Comparison of ENCODE assay signal across 10 cellular contexts in genomic region chr3:30626443-30627181, GRCh38. TPM values are rescaled to one million over a fixed set of nuclear protein-coding genes. Genes with fewer than 3 reads are reported as not detected.
DNase-seq lines count a peak whose midpoint lies in the region; ATAC-seq, FAIRE-seq and TF ChIP-seq lines count a peak whose summit lies in the region.
"Had no signal": no experiment of that assay in that cellular context is flagged by ENCODE, and none has a peak within 500 bp of the region (broad histone marks: within the 10 kb centered on the region; RNA-seq: fewer than 3 reads in every experiment).

No MANE protein-coding gene starts in this region.

- TF ChIP-seq POLR2A in GM12892 (IDR thresholded peaks at IDR 0.05; ENCODE audit: low read depth, low read length): no peak

- H3K36me3 Mint-ChIP-seq in CD4-positive, alpha-beta T cell (ENCODE audit: low read depth): peaks cover 88% of the 10 kb centered on the region
- peaks cover 45% of the 10 kb centered on the region for H3K36me3 Mint-ChIP-seq in effector memory CD8-positive, alpha-beta T cell (ENCODE audit: insufficient read depth)

- H3K9me3 ChIP-seq in CD4-positive, alpha-beta T cell (ENCODE audit: control insufficient read depth, low read length): no peaks in the 10 kb centered on the region
- H3K9me3 ChIP-seq in PC-9 (ENCODE audit: insufficient read depth, low read depth): no peaks in the 10 kb centered on the region

- peaks cover 98% of the 10 kb centered on the region for H3K4me1 Mint-ChIP-seq in CD4-positive, alpha-beta T cell (ENCODE audit: low read depth)
- H3K4me1 Mint-ChIP-seq in effector memory CD8-positive, alpha-beta T cell (ENCODE audit: low read depth in 2 of 2): peaks cover 57 to 76% of the 10 kb centered on the region in 2 donors

- BruUV-seq in PC-9 (replicated peaks; lab: Mats Ljungman, UMichigan): no TSS peak

- peak overlapping the region; percentile 57 for H3K27ac ChIP-seq in CD4-positive, alpha-beta T cell (ENCODE audit: low read depth, low read length)
- H3K27ac ChIP-seq in PC-9: peak overlapping the region; percentile 77

- H3K4me2 ChIP-seq in PC-9: peak overlapping the region; percentile 42

- H2AFZ ChIP-seq in PC-9: no peak overlapping the region

- no peak for ATAC-seq in CD4-positive, alpha-beta T cell (ENCODE audit: poor library complexity)
- no peak for ATAC-seq in effector memory CD8-positive, alpha-beta T cell (replicated peaks)
- peak; percentile 13 for ATAC-seq in omental fat pad (ENCODE audit: low FRiP score)
- no peak for ATAC-seq in GM19351 (IDR thresholded peaks at IDR 0.05; ENCODE audit: unreplicated experiment)

- no peak for FAIRE-seq in GM19239 (lab: Jason Lieb, UNC)
- FAIRE-seq in GM12892 (lab: Jason Lieb, UNC): no peak
- FAIRE-seq: GM18507 had no signal

- intact Hi-C loops in CD4-positive, alpha-beta T cell (cut with DNase I, micrococcal nuclease): loop anchor here (2.0 to 5.0 kb wide), 2 partner anchors 14 to 189 kb away; no protein-coding TSS in a partner anchor
- intact Hi-C loops in PC-9 (cut with micrococcal nuclease; ENCODE audit: unreplicated experiment): loop anchor here (1.0 to 2.0 kb wide), 2 partner anchors 33 to 62 kb away; no protein-coding TSS in a partner anchor

- no peaks in the 10 kb centered on the region for H3K27me3 Mint-ChIP-seq in CD4-positive, alpha-beta T cell
- no peaks in the 10 kb centered on the region for H3K27me3 Mint-ChIP-seq in effector memory CD8-positive, alpha-beta T cell

- no peaks in the 10 kb centered on the region for H3K9me2 ChIP-seq in PC-9 (ENCODE audit: insufficient read depth)

- H3K27ac Mint-ChIP-seq in CD4-positive, alpha-beta T cell: peak overlapping the region; percentile 96
- H3K27ac Mint-ChIP-seq in effector memory CD8-positive, alpha-beta T cell: peak overlapping the region; percentile 82 to 93

- H3K36me3 ChIP-seq in PC-9 (ENCODE audit: low read depth): no peaks in the 10 kb centered on the region

- H3K4me3 ChIP-seq in PC-9: no peak overlapping the region

- POLR2A ChIA-PET in CD4-positive, alpha-beta T cell (lab: Charles Lee): interaction anchor here (0.9 to 1.8 kb wide), 2 partner anchors 11 to 13 kb away, joined by 3 to 5 read pairs; no protein-coding TSS in a partner anchor
- POLR2A ChIA-PET in PC-9 (lab: Charles Lee; ENCODE audit: unreplicated experiment): no interaction called here

- no peaks in the 10 kb centered on the region for H3K9me3 Mint-ChIP-seq in CD4-positive, alpha-beta T cell
- no peaks in the 10 kb centered on the region for H3K9me3 Mint-ChIP-seq in effector memory CD8-positive, alpha-beta T cell

- CTCF ChIA-PET in CD4-positive, alpha-beta T cell (lab: Charles Lee): no interaction called here
- CTCF ChIA-PET in PC-9 (lab: Charles Lee): no interaction called here

- no peak for TF ChIP-seq CTCF in CD4-positive, alpha-beta T cell (IDR thresholded peaks at IDR 0.05)
- TF ChIP-seq CTCF in PC-9 (conservative IDR thresholded peaks at IDR 0.05) (no peak), omental fat pad (IDR thresholded peaks at IDR 0.05) (no peak)

- H3K4me3 Mint-ChIP-seq in CD4-positive, alpha-beta T cell: peak overlapping the region; percentile 50
- peak overlapping the region in 1 of 2 donors; percentile 44 for H3K4me3 Mint-ChIP-seq in effector memory CD8-positive, alpha-beta T cell

- no peaks in the 10 kb centered on the region for H3K79me2 ChIP-seq in PC-9 (ENCODE audit: low read depth)

- H3K27me3 ChIP-seq in CD4-positive, alpha-beta T cell (ENCODE audit: control insufficient read depth, insufficient read depth, low read length): no peaks in the 10 kb centered on the region
- H3K27me3 ChIP-seq in PC-9 (ENCODE audit: insufficient read depth, low read depth): no peaks in the 10 kb centered on the region

- peaks cover 27% of the 10 kb centered on the region for H3K4me1 ChIP-seq in PC-9 (replicated peaks; ENCODE audit: insufficient read depth)

- DNase-seq in CD4-positive, alpha-beta T cell: no peak
- DNase-seq in PC-9 (peak in 1 of 2 experiments; percentile 72), omental fat pad (ENCODE audit: low spot score) (no peak), inferior parietal cortex (ENCODE audit: extremely low spot score) (no peak), GM19239 (ENCODE audit: insufficient read length, low spot score) (no peak), GM12892 (ENCODE audit: insufficient read length) (no peak)
- no peak for DNase-seq in effector memory CD8-positive, alpha-beta T cell
- DNase-seq: activated CD4-positive, alpha-beta T cell treated with anti-CD3 and anti-CD28 coated beads, Interleukin-2, amount 50 U/mL, for 48 hours had no signal

- H4K20me1 ChIP-seq in PC-9 (ENCODE audit: insufficient read depth): no peaks in the 10 kb centered on the region

- H3F3A ChIP-seq in PC-9 (ENCODE audit: insufficient read depth, low read depth): peaks cover 14% of the 10 kb centered on the region; the same call in 1 of the 2 replicates

RNA-seq across cellular contexts. Expression of gene TGFBR2, which starts 20.2 kb away (rescaled TPM):
- total RNA-seq in CD4-positive, alpha-beta T cell: 100 to 1,000 TPM; 203 to 205 TPM
- total RNA-seq in PC-9 (2021): 26.4 and 33.6 TPM in 2 replicates
- total RNA-seq in omental fat pad: 100 to 1,000 TPM; 281 to 587 (median 369) TPM
- polyA plus RNA-seq in GM12892 (2012; ENCODE audit: missing spikeins): 0.15 TPM
